ENCODE assay signal across 6 cellular contexts in genomic region chr6:85382541-85382940, GRCh38.
"Had no signal": no experiment of that assay in that cellular context is flagged by ENCODE, and none has a peak within 500 bp of the region (broad histone marks: within the 10 kb centered on the region; RNA-seq: fewer than 3 reads in every experiment).

No MANE protein-coding gene starts in this region.

- H3K9me3 ChIP-seq: HAP-1 had no signal

- H3K36me3 ChIP-seq: HAP-1 had no signal

- H3K27ac ChIP-seq: GM23248 had no signal

- DNase-seq: GM23248, GOT3, H7, IMR-90 had no signal

- ATAC-seq: K562 had no signal

- H3K9ac ChIP-seq: GM23248 had no signal

- H3K4me1 ChIP-seq: HAP-1 had no signal

- H2AFZ ChIP-seq: GM23248 had no signal

- H3K4me3 ChIP-seq: GM23248, HAP-1, K562 had no signal
